Comparison of ENCODE assay signal across 8 cellular contexts in the genomic region with DNA sequence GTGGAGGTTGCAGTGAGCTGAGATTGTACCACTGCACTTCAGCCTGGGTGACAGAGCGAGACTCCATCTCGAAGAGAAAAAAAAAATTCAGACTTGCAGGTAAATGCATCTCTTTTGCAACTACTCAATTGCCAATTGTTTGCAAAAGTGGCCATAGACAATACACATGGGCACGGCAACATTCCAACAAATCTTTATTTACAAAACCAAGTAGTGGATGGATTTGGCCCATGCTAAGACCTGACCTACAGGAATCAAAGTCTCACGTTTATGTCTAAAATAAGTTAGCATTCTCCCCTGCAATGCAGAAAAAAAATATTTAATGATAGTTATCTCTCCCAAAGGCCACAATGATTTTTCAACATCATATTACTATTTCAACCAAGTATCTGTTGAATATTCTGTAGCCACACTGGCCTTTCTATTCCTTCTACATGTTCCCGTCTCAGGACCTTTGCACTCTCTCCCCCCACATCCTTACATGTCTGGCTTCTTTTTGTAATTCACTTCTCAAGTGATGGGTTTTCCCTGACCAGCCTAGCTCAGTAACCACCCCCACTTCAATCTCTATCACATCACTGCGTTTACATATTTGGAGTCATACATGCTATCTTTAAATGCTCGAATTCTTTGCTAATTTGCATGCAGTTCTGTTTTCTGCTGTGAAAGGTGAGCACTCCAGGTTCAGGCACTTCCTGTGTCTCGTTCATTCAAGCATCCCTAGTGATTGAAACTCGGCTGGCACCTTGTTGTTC. TPM values are rescaled to one million over a fixed set of nuclear protein-coding genes. Genes with fewer than 3 reads are reported as not detected.
DNase-seq lines count a peak whose midpoint lies in the region; ATAC-seq and TF ChIP-seq lines count a peak whose summit lies in the region.
"Had no signal": no experiment of that assay in that cellular context is flagged by ENCODE, and none has a peak within 500 bp of the region (broad histone marks: within the 10 kb centered on the region; RNA-seq: fewer than 3 reads in every experiment).

No MANE protein-coding gene starts in this region.

- H3K27ac ChIP-seq in SU-DHL-6 (ENCODE audit: low read depth, low read length) (peak overlapping the region; percentile 87), sigmoid colon (peak overlapping the region; percentile 17 to 81 (median 50))
- H3K27ac ChIP-seq: KMS-11 had no signal

- no peaks in the 10 kb centered on the region for H3K27me3 ChIP-seq in SU-DHL-6 (ENCODE audit: low read length)
- no peaks in the 10 kb centered on the region for H3K27me3 ChIP-seq in sigmoid colon

- H3K4me1 ChIP-seq in sigmoid colon = peaks cover 0 to 78% (median 56%) of the 10 kb centered on the region in 4 donors

- peaks cover 92% of the 10 kb centered on the region for H3K79me2 ChIP-seq in SU-DHL-6 (ENCODE audit: insufficient read depth, low read length)

- H3K9me2 ChIP-seq in SU-DHL-6 (replicated peaks; ENCODE audit: insufficient read depth, low read length) = no peaks in the 10 kb centered on the region

- intact Hi-C loops in sigmoid colon (cut with DNase I) = no loop called here

- H3K4me2 ChIP-seq in SU-DHL-6 (ENCODE audit: low read depth, low read length, poor library complexity, severe bottlenecking) = peak overlapping the region; percentile 60
- H3K4me2 ChIP-seq: KMS-11 had no signal

- no peak for TF ChIP-seq CTCF in SU-DHL-6 (IDR thresholded peaks at IDR 0.05; ENCODE audit: insufficient read depth, low read length, poor library complexity, severe bottlenecking)
- TF ChIP-seq CTCF in sigmoid colon (IDR thresholded peaks at IDR 0.05) = no peak

- no peak for TF ChIP-seq EP300 in sigmoid colon (IDR thresholded peaks at IDR 0.05)

- peaks cover 8% of the 10 kb centered on the region; the same call in 1 of the 2 replicates for H4K20me1 ChIP-seq in SU-DHL-6 (ENCODE audit: low read depth, low read length)

- H3K9ac ChIP-seq in SU-DHL-6 (ENCODE audit: low read length) = peak overlapping the region; percentile 16; the same call in 1 of the 2 replicates
- H3K9ac ChIP-seq: KMS-11 had no signal

- ATAC-seq in GM19043 (IDR thresholded peaks at IDR 0.05; ENCODE audit: low read depth, unreplicated experiment) = peak; percentile 60
- ATAC-seq in HG02759 (IDR thresholded peaks at IDR 0.05; ENCODE audit: unreplicated experiment) = peak; percentile 50

- no peak for DNase-seq in sigmoid colon
- no peak for DNase-seq in medulla oblongata (ENCODE audit: extremely low spot score)
- no peak for DNase-seq in NCI-H2227 (lab: John Stamatoyannopoulos, UW; ENCODE audit: unreplicated experiment)
- DNase-seq in dermis blood vessel endothelial cell = no peak

- H2AFZ ChIP-seq in SU-DHL-6 (ENCODE audit: low read depth, low read length, severe bottlenecking) = no peak overlapping the region

- TF ChIP-seq POLR2A in sigmoid colon (IDR thresholded peaks at IDR 0.05) = no peak

- H3K36me3 ChIP-seq in SU-DHL-6 (ENCODE audit: low read length) (peaks cover 10% of the 10 kb centered on the region; the same call in 1 of the 2 replicates), sigmoid colon (no peaks in the 10 kb centered on the region)

- H3K4me3 ChIP-seq in SU-DHL-6 (ENCODE audit: insufficient read depth, low read length, poor library complexity, severe bottlenecking) = no peak overlapping the region
- no peak overlapping the region for H3K4me3 ChIP-seq in sigmoid colon

- H3F3A ChIP-seq in SU-DHL-6 (ENCODE audit: insufficient read depth) = peaks cover 42% of the 10 kb centered on the region

- 64 to 78% methylated on average over 9 of the region's 9 CpGs for WGBS in sigmoid colon, 2 donors

- no peaks in the 10 kb centered on the region for H3K9me3 ChIP-seq in SU-DHL-6 (ENCODE audit: insufficient read depth, low read length)
- no peaks in the 10 kb centered on the region for H3K9me3 ChIP-seq in sigmoid colon

RNA-seq across cellular contexts. Expression of a gene that starts 54.2 kb away (rescaled TPM):
- total RNA-seq in sigmoid colon (100 to 1,000 TPM in 3 of 4 donors, 10 to 100 TPM in 1; 92.8 to 172 (median 104) TPM), dermis blood vessel endothelial cell (49.5 and 82.3 TPM in 2 replicates)
- 10 to 100 TPM; 12.5 to 39.0 (median 13.2) TPM for polyA plus RNA-seq in sigmoid colon
